8 cellular contexts compared by ENCODE assay signal in the genomic region with DNA sequence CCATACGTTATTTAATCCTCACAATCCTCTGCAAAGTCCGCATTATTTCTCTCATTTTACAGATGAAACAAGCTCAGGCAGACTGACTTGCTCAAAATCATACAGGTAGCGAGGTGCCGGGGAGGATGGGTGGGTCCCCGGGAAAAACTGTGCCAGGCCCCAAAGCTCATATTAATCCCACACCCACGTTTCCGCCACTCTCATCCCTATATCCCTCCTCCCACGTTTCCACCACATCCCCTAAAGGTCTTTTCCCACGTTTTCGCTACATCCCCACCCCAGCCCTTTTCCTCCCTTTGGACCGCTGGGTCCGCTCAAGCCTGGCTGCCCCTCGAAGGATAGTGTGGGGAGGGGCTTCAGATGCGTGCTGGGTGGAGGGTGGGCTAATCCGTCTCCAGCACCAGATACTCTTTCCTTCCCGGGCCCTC. TPM values are rescaled to one million over a fixed set of nuclear protein-coding genes. Genes with fewer than 3 reads are reported as not detected.
A peak's percentile ranks its signal among the peaks of the same experiment; 100 is the strongest.
DNase-seq lines count a peak whose midpoint lies in the region; ATAC-seq and TF ChIP-seq lines count a peak whose summit lies in the region.

No MANE protein-coding gene starts in this region.

- peak overlapping the region; percentile 78 for H3K27ac ChIP-seq in mammary epithelial cell (ENCODE audit: insufficient read depth, low read depth, low read length)

- dilution Hi-C loops in mammary epithelial cell (cut with HindIII; ENCODE audit: low sequenced_read_pairs) = no loop called here

- no peaks in the 10 kb centered on the region for H3K9me3 Mint-ChIP-seq in IgD-negative memory B cell

- H3K9me3 ChIP-seq in mammary epithelial cell (replicated peaks; ENCODE audit: insufficient read depth, low read length) (no peaks in the 10 kb centered on the region), mucosa of stomach (ENCODE audit: control insufficient read depth, low read length) (no peaks in the 10 kb centered on the region)

- peak overlapping the region; percentile 98 for H2AFZ ChIP-seq in mammary epithelial cell (ENCODE audit: low read depth, low read length)

- CTCF ChIA-PET in AG04449 (lab: Yijun Ruan, JAX) (no interaction called here), mammary epithelial cell (lab: Charles Lee; ENCODE audit: low non-redundant PET) (no interaction called here)

- peak overlapping the region in 2 of 3 donors; percentile 71 to 80 for H3K27ac Mint-ChIP-seq in IgD-negative memory B cell

- peaks cover 13 to 22% (median 17%) of the 10 kb centered on the region in 3 donors for H3K4me1 Mint-ChIP-seq in IgD-negative memory B cell

- H3K4me1 ChIP-seq in mammary epithelial cell (ENCODE audit: insufficient read depth, low read length) (peaks cover 11% of the 10 kb centered on the region), mucosa of stomach (ENCODE audit: control insufficient read depth, insufficient read depth, low read length) (peaks cover 4% of the 10 kb centered on the region)

- peaks cover 45% of the 10 kb centered on the region for H3K79me2 ChIP-seq in mammary epithelial cell (ENCODE audit: insufficient read depth, low read length)

- TF ChIP-seq CTCF in AG04449 (IDR thresholded peaks at IDR 0.05; ENCODE audit: insufficient read depth, low read length, missing control alignments) = no peak
- TF ChIP-seq CTCF in mammary epithelial cell (conservative IDR thresholded peaks at IDR 0.05 in 1 of 2, IDR thresholded peaks at IDR 0.05 in 1 of 2; ENCODE audit: extremely low read depth in 1 of 2, insufficient read depth in 1 of 2, low read depth in 1 of 2, low read length in 2 of 2) = no peak

- POLR2A ChIA-PET in AG04449 (lab: Yijun Ruan, JAX) = no interaction called here

- no peaks in the 10 kb centered on the region for H3K36me3 Mint-ChIP-seq in IgD-negative memory B cell

- peak overlapping the region; percentile 85 for H3K4me2 ChIP-seq in mammary epithelial cell (ENCODE audit: insufficient read depth, low read depth, low read length)

- H3K4me3 ChIP-seq in AG04449 (ENCODE audit: low read depth, low read length) = peak overlapping the region; percentile 83
- H3K4me3 ChIP-seq in mammary epithelial cell (replicated peaks in 1 of 3; ENCODE audit: insufficient read depth in 1 of 3, low read depth in 2 of 3, low read length in 3 of 3) = peak overlapping the region; percentile 73 to 96 (median 93)
- peak overlapping the region; percentile 10 for H3K4me3 ChIP-seq in mucosa of stomach (ENCODE audit: low read length)

- H3K9ac ChIP-seq in mammary epithelial cell (ENCODE audit: insufficient read depth, low read length) = peak overlapping the region; percentile 40
- peak overlapping the region; percentile 45 for H3K9ac ChIP-seq in mucosa of stomach (ENCODE audit: low read length)

- intact Hi-C loops in mammary epithelial cell (cut with micrococcal nuclease) = loop anchor here (5.0 kb wide), 1 partner anchor 245 kb away; a partner anchor contains a TSS

- no TSS peak for BruUV-seq in mammary epithelial cell (replicated peaks; lab: Mats Ljungman, UMichigan)

- H3K27me3 ChIP-seq in mammary epithelial cell (ENCODE audit: insufficient read depth, low read length) (no peaks in the 10 kb centered on the region), mucosa of stomach (ENCODE audit: control insufficient read depth, insufficient read depth, low read length) (no peaks in the 10 kb centered on the region)

- H4K20me1 ChIP-seq in mammary epithelial cell (ENCODE audit: insufficient read depth, low read length) = no peaks in the 10 kb centered on the region

- WGBS in mammary epithelial cell (ENCODE audit: low coverage, missing lambda C conversion rate) = 14% methylated on average over 13 of the region's 16 CpGs

- in situ Hi-C loops in mammary epithelial cell (cut with MboI; ENCODE audit: low sequenced_read_pairs in 2 of 2) = no loop called here

- H3K36me3 ChIP-seq in mammary epithelial cell (ENCODE audit: insufficient read depth, low read length) (no peaks in the 10 kb centered on the region), mucosa of stomach (ENCODE audit: control insufficient read depth, insufficient read depth, low read length) (no peaks in the 10 kb centered on the region)

- no peak for ATAC-seq in HG03196 (IDR thresholded peaks at IDR 0.05; ENCODE audit: unreplicated experiment)

- no peak for DNase-seq in AG04449 (ENCODE audit: low read depth, low spot score)
- DNase-seq in mammary epithelial cell = no peak
- DNase-seq in RPMI8226 = no peak
- no peak for DNase-seq in COR-L47 (lab: John Stamatoyannopoulos, UW)
- no peak for DNase-seq in GM19240 (ENCODE audit: insufficient read length, low spot score)

- H3K27me3 Mint-ChIP-seq in IgD-negative memory B cell = no peaks in the 10 kb centered on the region

- peak overlapping the region; percentile 85 to 93 (median 88) for H3K4me3 Mint-ChIP-seq in IgD-negative memory B cell

RNA-seq across cellular contexts. Expression of a gene that starts 0.4 kb away (rescaled TPM):
- polyA plus RNA-seq in IgD-negative memory B cell (4.6 TPM), mammary epithelial cell (1.2 TPM)
- total RNA-seq in mammary epithelial cell = 10 to 100 TPM in 1 of 2 donors, 1 to 10 TPM in 1; 8.9 to 10.8 TPM
- 4.5 TPM for polyA minus RNA-seq in mammary epithelial cell

Comparison
In these comparisons a context has a peak if more than half of its experiments do, and no peak if none do; other contexts are left out.
1. H3K4me3 ChIP-seq: peak in every context shown above with its lines; median percentile 93 in mammary epithelial cell; 83 in AG04449; 10 in mucosa of stomach.